Comparison of ENCODE assay signal across 19 cellular contexts in genomic region chr5:6810641-6811405, GRCh38.
"Had no signal": no experiment of that assay in that cellular context is flagged by ENCODE, and none has a peak within 500 bp of the region (broad histone marks: within the 10 kb centered on the region; RNA-seq: fewer than 3 reads in every experiment).

No MANE protein-coding gene starts in this region.

- DNase-seq: KBM-7, NCI-H1092, NCI-H1105 treated with DMSO at 0.1 percent for 48 hours, NCI-H1417 treated with DMSO at 0.1 percent for 48 hours, NCI-H146, NCI-H1694 treated with DMSO at 0.1 percent for 48 hours, NCI-H2029, NCI-H2081 treated with DMSO at 0.1 percent for 48 hours, NCI-H2171, NCI-H226, NCI-H446, NCI-H510A, NCI-H524 treated with DMSO at 0.1 percent for 48 hours, NCI-H69, NCI-H774, SHP77, SK-N-SH had no signal

- H3K4me2 ChIP-seq: SK-N-SH had no signal

- H3K9me2 ChIP-seq: SK-N-SH had no signal

- H3K27ac ChIP-seq: HL-60, RWPE1 had no signal

- H3K9me3 ChIP-seq: SK-N-SH had no signal
